ENCODE assay signal across 21 cellular contexts in genomic region chr5:178365501-178366440, GRCh38.
"Had no signal": no experiment of that assay in that cellular context is flagged by ENCODE, and none has a peak within 500 bp of the region (broad histone marks: within the 10 kb centered on the region; RNA-seq: fewer than 3 reads in every experiment).

No MANE protein-coding gene starts in this region.

- H3K4me3 ChIP-seq: body of pancreas, hepatocyte, prostate gland, skin epidermis, suprapubic skin, transverse colon, vagina had no signal

- H3K27me3 ChIP-seq: body of pancreas, hepatocyte, transverse colon, vagina had no signal

- H3K9me3 ChIP-seq: body of pancreas, prostate gland, suprapubic skin, transverse colon, vagina had no signal

- DNase-seq: activated CD4-positive, alpha-beta T cell treated with anti-CD3 and anti-CD28 coated beads for 36 hours; activated CD4-positive, alpha-beta T cell treated with anti-CD3 and anti-CD28 coated beads, Interleukin-2, amount 50 U/mL, for 48 hours; activated naive CD8-positive, alpha-beta T cell treated with anti-CD3 and anti-CD28 coated beads, Interleukin-2, amount 10 ng/mL, durations not matched to agents 7 days and 5 days; activated T-cell treated with anti-CD3 and anti-CD28 coated beads for 4 hours; amygdala; body of pancreas; endodermal cell; foreskin fibroblast; left cardiac atrium; mesenchymal stem cell; nephron progenitor cell; stimulated activated CD4-positive, alpha-beta T cell treated with anti-CD3 and anti-CD28 coated beads, Interleukin-15, amount 100 ng/mL, for 24 hours; stimulated activated CD4-positive, alpha-beta T cell treated with anti-CD3 and anti-CD28 coated beads, Interleukin-2, amount 100 ng/mL, for 48 hours; stimulated activated naive CD8-positive, alpha-beta T cell treated with anti-CD3 and anti-CD28 coated beads, Interleukin-15, amount 100 ng/mL, for 72 hours; transverse colon had no signal

- H3K4me1 ChIP-seq: body of pancreas, prostate gland, suprapubic skin, transverse colon, vagina had no signal

- H3K36me3 Mint-ChIP-seq: activated naive CD8-positive, alpha-beta T cell treated with anti-CD3 and anti-CD28 coated beads, Interleukin-2, amount 10 ng/mL, durations not matched to agents 7 days and 5 days had no signal

- H3K27ac Mint-ChIP-seq: activated CD4-positive, alpha-beta T cell treated with anti-CD3 and anti-CD28 coated beads for 36 hours; activated naive CD8-positive, alpha-beta T cell treated with anti-CD3 and anti-CD28 coated beads, Interleukin-2, amount 10 ng/mL, durations not matched to agents 7 days and 5 days; endodermal cell had no signal

- H3K27ac ChIP-seq: body of pancreas, epithelial cell of prostate, hepatocyte, prostate gland, skin epidermis, suprapubic skin, transverse colon, vagina had no signal

- H3K4me1 Mint-ChIP-seq: activated CD4-positive, alpha-beta T cell treated with anti-CD3 and anti-CD28 coated beads for 36 hours; endodermal cell had no signal

- H3K36me3 ChIP-seq: prostate gland, suprapubic skin, transverse colon, vagina had no signal

- H3K9me3 Mint-ChIP-seq: activated naive CD8-positive, alpha-beta T cell treated with anti-CD3 and anti-CD28 coated beads, Interleukin-2, amount 10 ng/mL, durations not matched to agents 7 days and 5 days; stimulated activated naive CD8-positive, alpha-beta T cell treated with anti-CD3 and anti-CD28 coated beads, Interleukin-15, amount 100 ng/mL, for 72 hours had no signal

- H3K4me3 Mint-ChIP-seq: activated CD4-positive, alpha-beta T cell treated with anti-CD3 and anti-CD28 coated beads for 36 hours; activated naive CD8-positive, alpha-beta T cell treated with anti-CD3 and anti-CD28 coated beads, Interleukin-2, amount 10 ng/mL, durations not matched to agents 7 days and 5 days; endodermal cell; stimulated activated naive CD8-positive, alpha-beta T cell treated with anti-CD3 and anti-CD28 coated beads, Interleukin-15, amount 100 ng/mL, for 72 hours had no signal

- H3K27me3 Mint-ChIP-seq: activated CD4-positive, alpha-beta T cell treated with anti-CD3 and anti-CD28 coated beads for 36 hours; activated naive CD8-positive, alpha-beta T cell treated with anti-CD3 and anti-CD28 coated beads, Interleukin-2, amount 10 ng/mL, durations not matched to agents 7 days and 5 days; stimulated activated naive CD8-positive, alpha-beta T cell treated with anti-CD3 and anti-CD28 coated beads, Interleukin-15, amount 100 ng/mL, for 72 hours had no signal
